In genomic region chr22:39146256-39147101, GRCh38 we compare ENCODE assay signal across 8 cellular contexts. TPM values are rescaled to one million over a fixed set of nuclear protein-coding genes. Genes with fewer than 3 reads are reported as not detected.
A peak's percentile ranks its signal among the peaks of the same experiment; 100 is the strongest.
DNase-seq lines count a peak whose midpoint lies in the region.

No MANE protein-coding gene starts in this region.

- peaks cover 14% of the 10 kb centered on the region for H3K36me3 Mint-ChIP-seq in activated CD4-positive, alpha-beta memory T cell treated with anti-CD3 and anti-CD28 coated beads, Interleukin-2, amount 10 ng/mL, durations not matched to agents 7 days and 5 days (ENCODE audit: low read depth)

- H3K4me1 ChIP-seq in GM23248 (ENCODE audit: insufficient read depth), result peaks cover 4% of the 10 kb centered on the region; the same call in 1 of the 2 replicates
- peaks cover 14% of the 10 kb centered on the region for H3K4me1 ChIP-seq in iPS-15b (ENCODE audit: control insufficient read depth, insufficient read depth, low read length)
- peaks cover 55 to 76% (median 66%) of the 10 kb centered on the region in 3 donors for H3K4me1 ChIP-seq in skeletal muscle tissue (ENCODE audit: control insufficient read depth in 3 of 3, insufficient read depth in 3 of 3, low read length in 3 of 3)

- no peaks in the 10 kb centered on the region for H4K20me1 ChIP-seq in GM23248 (ENCODE audit: insufficient read depth)

- H3K27ac ChIP-seq in GM23248 (peak overlapping the region; percentile 50), skeletal muscle tissue (ENCODE audit: low read depth, low read length) (peak overlapping the region; percentile 92)

- WGBS in GM23248 (ENCODE audit: low coverage in 1 of 2, low lambda C conversion rate in 2 of 2, missing lambda C conversion rate in 2 of 2), 2 experiments, result 50 to 55% methylated on average over 6 of the region's 6 CpGs

- H2AFZ ChIP-seq in GM23248, result peak overlapping the region; percentile 80

- peaks cover 56% of the 10 kb centered on the region for H3K4me1 Mint-ChIP-seq in activated CD4-positive, alpha-beta memory T cell treated with anti-CD3 and anti-CD28 coated beads, Interleukin-2, amount 10 ng/mL, durations not matched to agents 7 days and 5 days

- H3K9ac ChIP-seq in GM23248 (peak overlapping the region; percentile 79), iPS-15b (ENCODE audit: low read depth, low read length) (no peak overlapping the region), skeletal muscle tissue (ENCODE audit: low read depth in 1 of 3, low read length in 3 of 3) (peak overlapping the region; percentile 83 to 95 (median 90))

- DNase-seq in GM23248 (peak; percentile 7), NCI-H128 (lab: John Stamatoyannopoulos, UW; ENCODE audit: unreplicated experiment) (no peak), glomerular visceral epithelial cell (ENCODE audit: extremely low spot score) (no peak), NCI-H2029 (lab: John Stamatoyannopoulos, UW) (no peak)
- DNase-seq in activated CD4-positive, alpha-beta memory T cell treated with anti-CD3 and anti-CD28 coated beads, Interleukin-2, amount 10 ng/mL, durations not matched to agents 7 days and 5 days, result no peak
- DNase-seq in activated CD4-positive, alpha-beta T cell treated with anti-CD3 and anti-CD28 coated beads for 4 hours, result no peak

- peak overlapping the region; percentile 67 for H3K4me2 ChIP-seq in GM23248 (ENCODE audit: unreplicated experiment)

- H3K27me3 ChIP-seq in GM23248 (replicated peaks; ENCODE audit: insufficient read depth) (no peaks in the 10 kb centered on the region), iPS-15b (ENCODE audit: control insufficient read depth, insufficient read depth, low read length) (peaks cover 2% of the 10 kb centered on the region), skeletal muscle tissue (ENCODE audit: control insufficient read depth in 3 of 3, insufficient read depth in 3 of 3, low read length in 3 of 3) (no peaks in the 10 kb centered on the region)

- H3K4me3 Mint-ChIP-seq in activated CD4-positive, alpha-beta memory T cell treated with anti-CD3 and anti-CD28 coated beads, Interleukin-2, amount 10 ng/mL, durations not matched to agents 7 days and 5 days, result peak overlapping the region; percentile 73

- H3K4me3 ChIP-seq in GM23248 (peak overlapping the region; percentile 89), iPS-15b (ENCODE audit: low read depth, low read length) (peak overlapping the region; percentile 49), skeletal muscle tissue (ENCODE audit: low read length in 3 of 3) (peak overlapping the region; percentile 68 to 82 (median 80))

- no peaks in the 10 kb centered on the region for H3K9me3 ChIP-seq in GM23248 (ENCODE audit: low read depth)
- H3K9me3 ChIP-seq in iPS-15b (ENCODE audit: control insufficient read depth, insufficient read depth, low read length), result no peaks in the 10 kb centered on the region
- no peaks in the 10 kb centered on the region for H3K9me3 ChIP-seq in skeletal muscle tissue (ENCODE audit: control insufficient read depth in 3 of 3, low read length in 3 of 3)

- in situ Hi-C loops in GM23248 (cut with MboI), result no loop called here

- H3K27me3 Mint-ChIP-seq in activated CD4-positive, alpha-beta memory T cell treated with anti-CD3 and anti-CD28 coated beads, Interleukin-2, amount 10 ng/mL, durations not matched to agents 7 days and 5 days, result no peaks in the 10 kb centered on the region

- no peaks in the 10 kb centered on the region for H3K9me2 ChIP-seq in GM23248 (ENCODE audit: insufficient read depth)

- H3K36me3 ChIP-seq in GM23248 (ENCODE audit: low read depth) (no peaks in the 10 kb centered on the region), iPS-15b (ENCODE audit: control insufficient read depth, insufficient read depth, low read length) (no peaks in the 10 kb centered on the region), skeletal muscle tissue (ENCODE audit: control insufficient read depth in 3 of 3, insufficient read depth in 3 of 3, low read length in 3 of 3) (peaks cover 12 to 15% (median 13%) of the 10 kb centered on the region in 3 donors)

- peak overlapping the region; percentile 81 for H3K27ac Mint-ChIP-seq in activated CD4-positive, alpha-beta memory T cell treated with anti-CD3 and anti-CD28 coated beads, Interleukin-2, amount 10 ng/mL, durations not matched to agents 7 days and 5 days

- no peaks in the 10 kb centered on the region for H3K79me2 ChIP-seq in GM23248 (ENCODE audit: insufficient read depth)

- CTCF ChIA-PET in activated CD4-positive, alpha-beta memory T cell treated with anti-CD3 and anti-CD28 coated beads, Interleukin-2, amount 10 ng/mL, durations not matched to agents 7 days and 5 days (lab: Charles Lee), result no interaction called here

- POLR2A ChIA-PET in activated CD4-positive, alpha-beta memory T cell treated with anti-CD3 and anti-CD28 coated beads, Interleukin-2, amount 10 ng/mL, durations not matched to agents 7 days and 5 days (lab: Charles Lee), result no interaction called here

- H3F3A ChIP-seq in GM23248 (ENCODE audit: insufficient read depth), result no peaks in the 10 kb centered on the region; the same call in 1 of the 2 replicates

- no peaks in the 10 kb centered on the region for H3K9me3 Mint-ChIP-seq in activated CD4-positive, alpha-beta memory T cell treated with anti-CD3 and anti-CD28 coated beads, Interleukin-2, amount 10 ng/mL, durations not matched to agents 7 days and 5 days

RNA-seq across cellular contexts. Expression of gene CBX7, which starts 6.0 kb away (rescaled TPM):
- 3.8 and 10.4 TPM in 2 replicates for total RNA-seq in GM23248 (2014; rRNA removed; shearing (Covaris generic))
- polyA plus RNA-seq in GM23248 (2016; fragmentation: Nextera tagmentation; extraction: Ambion mirVana), result 2.5 and 2.9 TPM in 2 replicates
- 10 to 100 TPM; 24.9 to 25.0 TPM for total RNA-seq in activated CD4-positive, alpha-beta memory T cell treated with anti-CD3 and anti-CD28 coated beads, Interleukin-2, amount 10 ng/mL, durations not matched to agents 7 days and 5 days
- total RNA-seq in skeletal muscle tissue, result 4.7 TPM

RNA-seq across cellular contexts. Expression of gene APOBEC3H, which starts 49.4 kb away (rescaled TPM):
- not detected in 2 replicates for total RNA-seq in GM23248 (2014; rRNA removed; shearing (Covaris generic))
- not detected in 2 replicates for polyA plus RNA-seq in GM23248 (2016; fragmentation: Nextera tagmentation; extraction: Ambion mirVana)
- 100 to 1,000 TPM; 126 to 128 TPM for total RNA-seq in activated CD4-positive, alpha-beta memory T cell treated with anti-CD3 and anti-CD28 coated beads, Interleukin-2, amount 10 ng/mL, durations not matched to agents 7 days and 5 days
- not detected for total RNA-seq in skeletal muscle tissue

Comparison
In these comparisons a context has a peak if more than half of its experiments do, and no peak if none do; other contexts are left out.
1. RNA of gene APOBEC3H, which starts 49.4 kb away (total RNA-seq): 126 to 128 TPM in activated CD4-positive, alpha-beta memory T cell treated with anti-CD3 and anti-CD28 coated beads, Interleukin-2, amount 10 ng/mL, durations not matched to agents 7 days and 5 days; not detected in GM23248 and not detected in skeletal muscle tissue (single experiment); every median in the first group is over 100 times any median in the second.
2. Peak in every context shown above with its lines, with median percentiles within 50 percentile points of each other: H3K4me3 ChIP-seq.